19 cellular contexts compared by ENCODE assay signal in genomic region chr15:78804391-78804792, GRCh38. TPM values are rescaled to one million over a fixed set of nuclear protein-coding genes. Genes with fewer than 3 reads are reported as not detected.
DNase-seq lines count a peak whose midpoint lies in the region; ATAC-seq and TF ChIP-seq lines count a peak whose summit lies in the region.
"Had no signal": no experiment of that assay in that cellular context is flagged by ENCODE, and none has a peak within 500 bp of the region (broad histone marks: within the 10 kb centered on the region; RNA-seq: fewer than 3 reads in every experiment).

No MANE protein-coding gene starts in this region.

- peaks cover 7% of the 10 kb centered on the region for H3K27me3 Mint-ChIP-seq in endodermal cell (ENCODE audit: insufficient read depth)

- H3K4me1 Mint-ChIP-seq in endodermal cell = peaks cover 13% of the 10 kb centered on the region
- H3K4me1 Mint-ChIP-seq: CD4-positive, CD25-positive, alpha-beta regulatory T cell; stimulated activated naive CD8-positive, alpha-beta T cell treated with anti-CD3 and anti-CD28 coated beads, Interleukin-15, amount 100 ng/mL, for 72 hours had no signal

- TF ChIP-seq CTCF in endodermal cell (conservative IDR thresholded peaks at IDR 0.05) (no peak), WERI-Rb-1 (IDR thresholded peaks at IDR 0.05; ENCODE audit: low read depth, low read length) (no peak)

- no peak for ATAC-seq in HG02759 (IDR thresholded peaks at IDR 0.05; ENCODE audit: unreplicated experiment)
- no peak for ATAC-seq in HG03457 (IDR thresholded peaks at IDR 0.05; ENCODE audit: unreplicated experiment)
- ATAC-seq: activated naive CD4-positive, alpha-beta T cell treated with anti-CD3 and anti-CD28 coated beads, Interleukin-2, amount 50 U/mL, for 72 hours; activated T-cell treated with anti-CD3 and anti-CD28 coated beads, Interleukin-2, amount 50 U/mL, for 72 hours; body of pancreas; stimulated activated naive CD8-positive, alpha-beta T cell treated with anti-CD3 and anti-CD28 coated beads, Interleukin-15, amount 100 ng/mL, for 72 hours had no signal

- WGBS in endodermal cell (ENCODE audit: insufficient coverage in 1 of 2, insufficient read length in 1 of 2), 2 experiments = 32 to 43% methylated on average over 11 to 14 of the region's 14 CpGs

- no peak overlapping the region for H3K9ac ChIP-seq in endodermal cell (ENCODE audit: extremely low read depth, low read length, poor library complexity, severe bottlenecking)

- no peaks in the 10 kb centered on the region for H3K9me3 Mint-ChIP-seq in endodermal cell
- H3K9me3 Mint-ChIP-seq: activated naive CD4-positive, alpha-beta T cell treated with anti-CD3 and anti-CD28 coated beads, Interleukin-2, amount 50 U/mL, for 72 hours; activated T-cell treated with anti-CD3 and anti-CD28 coated beads, Interleukin-2, amount 50 U/mL, for 72 hours; mesothelial cell of epicardium; stimulated activated naive CD8-positive, alpha-beta T cell treated with anti-CD3 and anti-CD28 coated beads, Interleukin-15, amount 100 ng/mL, for 72 hours had no signal

- H3K4me3 ChIP-seq in endodermal cell (ENCODE audit: low read length) (no peak overlapping the region), WERI-Rb-1 (ENCODE audit: low read depth, low read length) (no peak overlapping the region)
- H3K4me3 ChIP-seq: body of pancreas, right lobe of liver had no signal

- H3K27ac ChIP-seq in endodermal cell (ENCODE audit: low read depth, low read length) = no peak overlapping the region
- no peak overlapping the region for H3K27ac ChIP-seq in WERI-Rb-1
- H3K27ac ChIP-seq: body of pancreas, neutrophil, right lobe of liver had no signal

- H3K36me3 ChIP-seq in endodermal cell (ENCODE audit: control insufficient read depth, insufficient read depth, low read length) (no peaks in the 10 kb centered on the region), WERI-Rb-1 (no peaks in the 10 kb centered on the region)
- H3K36me3 ChIP-seq: neutrophil, right lobe of liver had no signal

- H3K4me3 Mint-ChIP-seq in endodermal cell = no peak overlapping the region
- H3K4me3 Mint-ChIP-seq: activated T-cell treated with anti-CD3 and anti-CD28 coated beads, Interleukin-2, amount 50 U/mL, for 72 hours; CD4-positive, CD25-positive, alpha-beta regulatory T cell; mesothelial cell of epicardium; stimulated activated naive CD8-positive, alpha-beta T cell treated with anti-CD3 and anti-CD28 coated beads, Interleukin-15, amount 100 ng/mL, for 72 hours had no signal

- no peak overlapping the region for H3K27ac Mint-ChIP-seq in endodermal cell
- H3K27ac Mint-ChIP-seq: activated naive CD4-positive, alpha-beta T cell treated with anti-CD3 and anti-CD28 coated beads, Interleukin-2, amount 50 U/mL, for 72 hours; activated T-cell treated with anti-CD3 and anti-CD28 coated beads, Interleukin-2, amount 50 U/mL, for 72 hours; CD4-positive, CD25-positive, alpha-beta regulatory T cell; mesothelial cell of epicardium; stimulated activated naive CD8-positive, alpha-beta T cell treated with anti-CD3 and anti-CD28 coated beads, Interleukin-15, amount 100 ng/mL, for 72 hours had no signal

- H3K27me3 ChIP-seq in endodermal cell (ENCODE audit: control insufficient read depth, insufficient read depth, low read length, poor library complexity, severe bottlenecking) = peaks cover 3% of the 10 kb centered on the region
- no peaks in the 10 kb centered on the region for H3K27me3 ChIP-seq in WERI-Rb-1 (ENCODE audit: insufficient read depth, low read depth, severe bottlenecking)
- H3K27me3 ChIP-seq: body of pancreas, right lobe of liver had no signal

- H3K4me1 ChIP-seq in endodermal cell (ENCODE audit: control insufficient read depth, insufficient read depth, low read length) = no peaks in the 10 kb centered on the region
- H3K4me1 ChIP-seq: body of pancreas, right lobe of liver had no signal

- H3K9me3 ChIP-seq in endodermal cell (ENCODE audit: control insufficient read depth, low read length) (no peaks in the 10 kb centered on the region), WERI-Rb-1 (ENCODE audit: severe bottlenecking) (peaks cover 3% of the 10 kb centered on the region)
- H3K9me3 ChIP-seq: body of pancreas, neutrophil, right lobe of liver had no signal

- H3K36me3 Mint-ChIP-seq in endodermal cell (ENCODE audit: low read depth) = peaks cover 2% of the 10 kb centered on the region
- H3K36me3 Mint-ChIP-seq: activated naive CD4-positive, alpha-beta T cell treated with anti-CD3 and anti-CD28 coated beads, Interleukin-2, amount 50 U/mL, for 72 hours; CD4-positive, CD25-positive, alpha-beta regulatory T cell; mesothelial cell of epicardium had no signal

- DNase-seq in COR-L47 (lab: John Stamatoyannopoulos, UW) = peak; percentile 64
- DNase-seq in NCI-H2107 treated with DMSO at 0.1 percent for 48 hours (lab: John Stamatoyannopoulos, UW; ENCODE audit: unreplicated experiment) = peak; percentile 12
- peak; percentile 73 for DNase-seq in endodermal cell
- peak; percentile 38 for DNase-seq in iPS-NIHi7 (ENCODE audit: extremely low spot score)
- no peak for DNase-seq in WERI-Rb-1
- no peak for DNase-seq in NCI-H2171 (lab: John Stamatoyannopoulos, UW)
- DNase-seq: activated CD4-positive, alpha-beta T cell treated with anti-CD3 and anti-CD28 coated beads, Interleukin-2, amount 50 U/mL, for 48 hours; activated T-cell treated with anti-CD3 and anti-CD28 coated beads, Interleukin-2, amount 50 U/mL, for 72 hours; body of pancreas; CD4-positive, CD25-positive, alpha-beta regulatory T cell; IMR-90; kidney; right lobe of liver; stimulated activated naive CD8-positive, alpha-beta T cell treated with anti-CD3 and anti-CD28 coated beads, Interleukin-15, amount 100 ng/mL, for 72 hours had no signal

RNA-seq across cellular contexts. Expression of gene ADAMTS7, which starts 6.9 kb away (rescaled TPM):
- 10 to 100 TPM; 55.8 to 67.1 TPM for total RNA-seq in endodermal cell
- 58.8 TPM for polyA plus RNA-seq in endodermal cell (2013, experiment 1 of 2)
- polyA plus RNA-seq in endodermal cell (2013, experiment 2 of 2) = 53.4 TPM
- total RNA-seq: CD4-positive, CD25-positive, alpha-beta regulatory T cell had no signal
- polyA plus RNA-seq: CD4-positive, CD25-positive, alpha-beta regulatory T cell had no signal

Comparison
In these comparisons a context has a peak if more than half of its experiments do, and no peak if none do; other contexts are left out.
1. DNase-seq: peak in COR-L47 (single experiment), NCI-H2107 treated with DMSO at 0.1 percent for 48 hours (single experiment), endodermal cell (single experiment) and iPS-NIHi7 (single experiment); none in WERI-Rb-1 (single experiment) and NCI-H2171 (single experiment).